ENCODE assay signal across 2 cellular contexts in the genomic region with DNA sequence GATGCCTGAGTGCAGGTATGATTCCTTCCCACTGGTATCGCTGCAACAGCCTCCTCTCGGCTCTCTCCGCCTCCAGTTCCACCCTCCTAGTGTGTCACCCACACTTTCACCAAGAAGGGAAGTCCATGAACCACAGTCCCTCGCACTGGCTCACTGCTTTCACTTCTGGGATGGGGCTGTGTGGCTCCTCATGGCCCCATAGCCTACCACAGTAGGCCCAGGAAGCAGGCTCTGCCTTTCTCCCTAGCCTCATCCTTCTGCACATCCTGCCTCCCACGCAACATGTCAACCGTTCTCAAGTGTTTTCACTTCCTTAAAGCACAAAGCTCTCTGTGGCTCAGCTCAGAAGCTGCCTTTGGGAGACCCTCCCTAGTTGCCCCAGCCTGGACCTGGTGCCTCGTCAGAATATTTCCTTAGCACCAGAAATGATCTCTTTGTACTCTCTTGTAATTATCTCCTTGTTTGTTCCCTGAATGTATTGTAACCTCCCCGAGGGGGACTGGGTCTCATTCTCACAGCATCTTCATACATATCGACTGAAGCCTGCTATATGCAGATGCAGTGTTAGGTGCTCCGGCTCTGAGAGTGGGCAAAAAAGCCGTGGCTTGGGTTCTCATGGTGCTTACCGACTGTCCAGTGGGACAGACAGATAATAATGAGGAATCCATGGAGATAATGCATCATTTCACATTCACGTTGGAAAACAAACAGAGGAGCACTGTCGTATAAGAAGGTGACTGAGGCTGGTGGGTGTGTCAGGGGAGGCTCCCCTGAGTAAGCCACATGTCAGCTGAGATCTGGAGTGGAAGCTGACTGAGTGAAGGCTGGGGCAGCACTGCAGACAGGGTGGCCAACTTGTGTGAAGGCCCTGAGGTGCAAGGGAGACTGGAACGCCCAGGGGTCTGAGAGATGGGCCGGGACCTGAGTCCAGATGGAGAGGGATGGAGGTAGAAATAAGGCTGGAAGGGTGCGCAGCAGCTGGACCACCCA.
TF ChIP-seq lines count a peak whose summit lies in the region.

No MANE protein-coding gene starts in this region.

TF ChIP-seq in SK-N-SH treated with all-trans-retinoic acid at 6 μM for 48 hours, 23 proteins besides CTCF, POLR2A, EP300 and RAD21 (continued from another document):
- no peak for TF ChIP-seq ISL1 (CRISPR knock-in tag; IDR thresholded peaks at IDR 0.05)
- TF ChIP-seq, protein P1, sequence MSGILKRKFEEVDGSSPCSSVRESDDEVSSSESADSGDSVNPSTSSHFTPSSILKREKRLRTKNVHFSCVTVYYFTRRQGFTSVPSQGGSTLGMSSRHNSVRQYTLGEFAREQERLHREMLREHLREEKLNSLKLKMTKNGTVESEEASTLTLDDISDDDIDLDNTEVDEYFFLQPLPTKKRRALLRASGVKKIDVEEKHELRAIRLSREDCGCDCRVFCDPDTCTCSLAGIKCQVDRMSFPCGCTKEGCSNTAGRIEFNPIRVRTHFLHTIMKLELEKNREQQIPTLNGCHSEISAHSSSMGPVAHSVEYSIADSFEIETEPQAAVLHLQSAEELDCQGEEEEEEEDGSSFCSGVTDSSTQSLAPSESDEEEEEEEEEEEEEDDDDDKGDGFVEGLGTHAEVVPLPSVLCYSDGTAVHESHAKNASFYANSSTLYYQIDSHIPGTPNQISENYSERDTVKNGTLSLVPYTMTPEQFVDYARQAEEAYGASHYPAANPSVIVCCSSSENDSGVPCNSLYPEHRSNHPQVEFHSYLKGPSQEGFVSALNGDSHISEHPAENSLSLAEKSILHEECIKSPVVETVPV (CRISPR knock-in tag; IDR thresholded peaks at IDR 0.05) = no peak
- no peak for TF ChIP-seq ZFP30 (CRISPR knock-in tag; IDR thresholded peaks at IDR 0.05)
- no peak for TF ChIP-seq SNAI2 (CRISPR knock-in tag; IDR thresholded peaks at IDR 0.05)
- TF ChIP-seq BACH2 (CRISPR knock-in tag; IDR thresholded peaks at IDR 0.05; ENCODE audit: borderline replicate concordance) = no peak

TF ChIP-seq in GM23338, 12 proteins besides CTCF, POLR2A, EP300 and RAD21 (continued from another document):
- TF ChIP-seq, protein P2, sequence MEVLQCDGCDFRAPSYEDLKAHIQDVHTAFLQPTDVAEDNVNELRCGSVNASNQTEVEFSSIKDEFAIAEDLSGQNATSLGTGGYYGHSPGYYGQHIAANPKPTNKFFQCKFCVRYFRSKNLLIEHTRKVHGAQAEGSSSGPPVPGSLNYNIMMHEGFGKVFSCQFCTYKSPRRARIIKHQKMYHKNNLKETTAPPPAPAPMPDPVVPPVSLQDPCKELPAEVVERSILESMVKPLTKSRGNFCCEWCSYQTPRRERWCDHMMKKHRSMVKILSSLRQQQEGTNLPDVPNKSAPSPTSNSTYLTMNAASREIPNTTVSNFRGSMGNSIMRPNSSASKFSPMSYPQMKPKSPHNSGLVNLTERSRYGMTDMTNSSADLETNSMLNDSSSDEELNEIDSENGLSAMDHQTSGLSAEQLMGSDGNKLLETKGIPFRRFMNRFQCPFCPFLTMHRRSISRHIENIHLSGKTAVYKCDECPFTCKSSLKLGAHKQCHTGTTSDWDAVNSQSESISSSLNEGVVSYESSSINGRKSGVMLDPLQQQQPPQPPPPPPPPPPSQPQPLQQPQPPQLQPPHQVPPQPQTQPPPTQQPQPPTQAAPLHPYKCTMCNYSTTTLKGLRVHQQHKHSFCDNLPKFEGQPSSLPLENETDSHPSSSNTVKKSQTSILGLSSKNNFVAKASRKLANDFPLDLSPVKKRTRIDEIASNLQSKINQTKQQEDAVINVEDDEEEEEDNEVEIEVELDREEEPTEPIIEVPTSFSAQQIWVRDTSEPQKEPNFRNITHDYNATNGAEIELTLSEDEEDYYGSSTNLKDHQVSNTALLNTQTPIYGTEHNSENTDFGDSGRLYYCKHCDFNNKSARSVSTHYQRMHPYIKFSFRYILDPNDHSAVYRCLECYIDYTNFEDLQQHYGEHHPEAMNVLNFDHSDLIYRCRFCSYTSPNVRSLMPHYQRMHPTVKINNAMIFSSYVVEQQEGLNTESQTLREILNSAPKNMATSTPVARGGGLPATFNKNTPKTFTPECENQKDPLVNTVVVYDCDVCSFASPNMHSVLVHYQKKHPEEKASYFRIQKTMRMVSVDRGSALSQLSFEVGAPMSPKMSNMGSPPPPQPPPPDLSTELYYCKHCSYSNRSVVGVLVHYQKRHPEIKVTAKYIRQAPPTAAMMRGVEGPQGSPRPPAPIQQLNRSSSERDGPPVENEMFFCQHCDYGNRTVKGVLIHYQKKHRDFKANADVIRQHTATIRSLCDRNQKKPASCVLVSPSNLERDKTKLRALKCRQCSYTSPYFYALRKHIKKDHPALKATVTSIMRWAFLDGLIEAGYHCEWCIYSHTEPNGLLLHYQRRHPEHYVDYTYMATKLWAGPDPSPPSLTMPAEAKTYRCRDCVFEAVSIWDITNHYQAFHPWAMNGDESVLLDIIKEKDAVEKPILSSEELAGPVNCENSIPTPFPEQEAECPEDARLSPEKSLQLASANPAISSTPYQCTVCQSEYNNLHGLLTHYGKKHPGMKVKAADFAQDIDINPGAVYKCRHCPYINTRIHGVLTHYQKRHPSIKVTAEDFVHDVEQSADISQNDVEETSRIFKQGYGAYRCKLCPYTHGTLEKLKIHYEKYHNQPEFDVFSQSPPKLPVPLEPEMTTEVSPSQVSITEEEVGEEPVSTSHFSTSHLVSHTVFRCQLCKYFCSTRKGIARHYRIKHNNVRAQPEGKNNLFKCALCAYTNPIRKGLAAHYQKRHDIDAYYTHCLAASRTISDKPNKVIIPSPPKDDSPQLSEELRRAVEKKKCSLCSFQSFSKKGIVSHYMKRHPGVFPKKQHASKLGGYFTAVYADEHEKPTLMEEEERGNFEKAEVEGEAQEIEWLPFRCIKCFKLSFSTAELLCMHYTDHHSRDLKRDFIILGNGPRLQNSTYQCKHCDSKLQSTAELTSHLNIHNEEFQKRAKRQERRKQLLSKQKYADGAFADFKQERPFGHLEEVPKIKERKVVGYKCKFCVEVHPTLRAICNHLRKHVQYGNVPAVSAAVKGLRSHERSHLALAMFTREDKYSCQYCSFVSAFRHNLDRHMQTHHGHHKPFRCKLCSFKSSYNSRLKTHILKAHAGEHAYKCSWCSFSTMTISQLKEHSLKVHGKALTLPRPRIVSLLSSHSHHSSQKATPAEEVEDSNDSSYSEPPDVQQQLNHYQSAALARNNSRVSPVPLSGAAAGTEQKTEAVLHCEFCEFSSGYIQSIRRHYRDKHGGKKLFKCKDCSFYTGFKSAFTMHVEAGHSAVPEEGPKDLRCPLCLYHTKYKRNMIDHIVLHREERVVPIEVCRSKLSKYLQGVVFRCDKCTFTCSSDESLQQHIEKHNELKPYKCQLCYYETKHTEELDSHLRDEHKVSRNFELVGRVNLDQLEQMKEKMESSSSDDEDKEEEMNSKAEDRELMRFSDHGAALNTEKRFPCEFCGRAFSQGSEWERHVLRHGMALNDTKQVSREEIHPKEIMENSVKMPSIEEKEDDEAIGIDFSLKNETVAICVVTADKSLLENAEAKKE (CRISPR knock-in tag; IDR thresholded peaks at IDR 0.05) = no peak
- TF ChIP-seq, protein P3, sequence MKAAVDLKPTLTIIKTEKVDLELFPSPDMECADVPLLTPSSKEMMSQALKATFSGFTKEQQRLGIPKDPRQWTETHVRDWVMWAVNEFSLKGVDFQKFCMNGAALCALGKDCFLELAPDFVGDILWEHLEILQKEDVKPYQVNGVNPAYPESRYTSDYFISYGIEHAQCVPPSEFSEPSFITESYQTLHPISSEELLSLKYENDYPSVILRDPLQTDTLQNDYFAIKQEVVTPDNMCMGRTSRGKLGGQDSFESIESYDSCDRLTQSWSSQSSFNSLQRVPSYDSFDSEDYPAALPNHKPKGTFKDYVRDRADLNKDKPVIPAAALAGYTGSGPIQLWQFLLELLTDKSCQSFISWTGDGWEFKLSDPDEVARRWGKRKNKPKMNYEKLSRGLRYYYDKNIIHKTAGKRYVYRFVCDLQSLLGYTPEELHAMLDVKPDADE (IDR thresholded peaks at IDR 0.05) = no peak
- TF ChIP-seq, protein P4, sequence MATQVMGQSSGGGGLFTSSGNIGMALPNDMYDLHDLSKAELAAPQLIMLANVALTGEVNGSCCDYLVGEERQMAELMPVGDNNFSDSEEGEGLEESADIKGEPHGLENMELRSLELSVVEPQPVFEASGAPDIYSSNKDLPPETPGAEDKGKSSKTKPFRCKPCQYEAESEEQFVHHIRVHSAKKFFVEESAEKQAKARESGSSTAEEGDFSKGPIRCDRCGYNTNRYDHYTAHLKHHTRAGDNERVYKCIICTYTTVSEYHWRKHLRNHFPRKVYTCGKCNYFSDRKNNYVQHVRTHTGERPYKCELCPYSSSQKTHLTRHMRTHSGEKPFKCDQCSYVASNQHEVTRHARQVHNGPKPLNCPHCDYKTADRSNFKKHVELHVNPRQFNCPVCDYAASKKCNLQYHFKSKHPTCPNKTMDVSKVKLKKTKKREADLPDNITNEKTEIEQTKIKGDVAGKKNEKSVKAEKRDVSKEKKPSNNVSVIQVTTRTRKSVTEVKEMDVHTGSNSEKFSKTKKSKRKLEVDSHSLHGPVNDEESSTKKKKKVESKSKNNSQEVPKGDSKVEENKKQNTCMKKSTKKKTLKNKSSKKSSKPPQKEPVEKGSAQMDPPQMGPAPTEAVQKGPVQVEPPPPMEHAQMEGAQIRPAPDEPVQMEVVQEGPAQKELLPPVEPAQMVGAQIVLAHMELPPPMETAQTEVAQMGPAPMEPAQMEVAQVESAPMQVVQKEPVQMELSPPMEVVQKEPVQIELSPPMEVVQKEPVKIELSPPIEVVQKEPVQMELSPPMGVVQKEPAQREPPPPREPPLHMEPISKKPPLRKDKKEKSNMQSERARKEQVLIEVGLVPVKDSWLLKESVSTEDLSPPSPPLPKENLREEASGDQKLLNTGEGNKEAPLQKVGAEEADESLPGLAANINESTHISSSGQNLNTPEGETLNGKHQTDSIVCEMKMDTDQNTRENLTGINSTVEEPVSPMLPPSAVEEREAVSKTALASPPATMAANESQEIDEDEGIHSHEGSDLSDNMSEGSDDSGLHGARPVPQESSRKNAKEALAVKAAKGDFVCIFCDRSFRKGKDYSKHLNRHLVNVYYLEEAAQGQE (IDR thresholded peaks at IDR 0.05; ENCODE audit: unreplicated experiment) = no peak
- TF ChIP-seq EZH2phosphoT487 (IDR thresholded peaks at IDR 0.05; ENCODE audit: unreplicated experiment) (no peak), NANOG (IDR thresholded peaks at IDR 0.05; ENCODE audit: borderline replicate concordance) (no peak), ZNF114 (CRISPR knock-in tag; IDR thresholded peaks at IDR 0.05) (no peak), JUNB (IDR thresholded peaks at IDR 0.05; ENCODE audit: unreplicated experiment) (no peak), CREB1 (CRISPR knock-in tag; IDR thresholded peaks at IDR 0.05; ENCODE audit: low read depth) (no peak), EZH2 (IDR thresholded peaks at IDR 0.05; ENCODE audit: low read depth, unreplicated experiment) (no peak)
